11 cellular contexts compared by ENCODE assay signal in the genomic region with DNA sequence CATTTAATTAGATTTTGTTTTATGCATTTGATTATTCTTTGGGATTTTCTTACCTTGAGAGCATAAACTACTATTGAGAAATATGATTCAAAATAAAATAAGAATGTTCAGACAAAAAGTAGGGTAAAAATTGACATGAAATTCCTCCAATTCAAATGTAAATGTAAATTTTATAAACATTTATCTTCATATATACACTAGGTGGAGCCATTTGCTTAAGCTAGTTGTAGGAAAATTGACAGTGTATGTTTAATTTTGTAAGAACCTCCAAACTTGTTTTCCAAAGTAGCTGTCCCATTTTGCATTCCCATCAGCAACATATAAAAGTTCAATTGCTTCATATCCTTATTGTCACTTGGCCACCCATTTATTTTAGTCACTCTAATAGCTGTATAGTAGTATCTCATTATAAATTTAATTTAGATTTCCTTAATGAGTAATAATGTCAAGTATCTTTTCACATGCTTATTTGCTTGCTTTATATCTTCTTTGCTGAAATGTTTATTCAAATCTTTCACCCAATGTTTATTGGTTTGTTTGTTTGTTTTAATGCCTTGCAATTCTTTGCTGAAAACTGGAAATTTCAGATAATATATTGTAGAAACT. TPM values are rescaled to one million over a fixed set of nuclear protein-coding genes. Genes with fewer than 3 reads are reported as not detected.
DNase-seq lines count a peak whose midpoint lies in the region; ATAC-seq and TF ChIP-seq lines count a peak whose summit lies in the region.
"Had no signal": no experiment of that assay in that cellular context is flagged by ENCODE, and none has a peak within 500 bp of the region (broad histone marks: within the 10 kb centered on the region; RNA-seq: fewer than 3 reads in every experiment).

No MANE protein-coding gene starts in this region.

- H3K27me3 ChIP-seq in Karpas-422 (ENCODE audit: low read length): 0 out of 2 replicates have a peak, but pooled peaks cover 3% of the 10 kb centered on the region
- H3K27me3 ChIP-seq in left lung: no peaks in the 10 kb centered on the region
- H3K27me3 ChIP-seq in uterus: no peaks in the 10 kb centered on the region

- H3K4me2 ChIP-seq in Karpas-422 (ENCODE audit: low read depth, low read length, poor library complexity, severe bottlenecking): no peak overlapping the region

- H3K9ac ChIP-seq in Karpas-422 (ENCODE audit: low read length): no peak overlapping the region

- TF ChIP-seq CTCF in left lung (IDR thresholded peaks at IDR 0.05): no peak
- TF ChIP-seq CTCF in uterus (IDR thresholded peaks at IDR 0.05): peak in 1 of 4 experiments; percentile 19

- no peaks in the 10 kb centered on the region for H3K9me3 ChIP-seq in Karpas-422 (ENCODE audit: low read length)
- no peaks in the 10 kb centered on the region for H3K9me3 ChIP-seq in left lung
- no peaks in the 10 kb centered on the region for H3K9me3 ChIP-seq in uterus

- no peak for TF ChIP-seq POLR2A in uterus (IDR thresholded peaks at IDR 0.05)

- H3K27ac ChIP-seq in Karpas-422 (ENCODE audit: low read length): no peak overlapping the region
- H3K27ac ChIP-seq in left lung: no peak overlapping the region
- H3K27ac ChIP-seq in uterus: no peak overlapping the region

- no peaks in the 10 kb centered on the region for H3K9me2 ChIP-seq in Karpas-422 (replicated peaks; ENCODE audit: insufficient read depth, low read length)

- no peaks in the 10 kb centered on the region for H3K4me1 ChIP-seq in Karpas-422 (ENCODE audit: low read length)
- H3K4me1 ChIP-seq in left lung: peaks cover 0 to 6% of the 10 kb centered on the region in 2 donors
- H3K4me1 ChIP-seq in uterus: no peaks in the 10 kb centered on the region

- H3K4me3 ChIP-seq in Karpas-422 (ENCODE audit: low read length) (no peak overlapping the region), left lung (no peak overlapping the region), uterus (no peak overlapping the region)
- H3K4me3 ChIP-seq: lung had no signal

- intact Hi-C loops in left lung (cut with DNase I): no loop called here
- intact Hi-C loops in uterus (cut with DNase I; ENCODE audit: low total_unique reads): no loop called here

- no peaks in the 10 kb centered on the region for H3K79me2 ChIP-seq in Karpas-422 (ENCODE audit: low read length)

- H3K36me3 ChIP-seq in Karpas-422 (ENCODE audit: insufficient read depth, low read length) (no peaks in the 10 kb centered on the region), left lung (no peaks in the 10 kb centered on the region), uterus (no peaks in the 10 kb centered on the region)

- no peaks in the 10 kb centered on the region for H4K20me1 ChIP-seq in Karpas-422 (ENCODE audit: insufficient read depth, low read depth, low read length)

- H2AFZ ChIP-seq in Karpas-422 (ENCODE audit: low read length): no peak overlapping the region

- DNase-seq in DMS 273 (lab: John Stamatoyannopoulos, UW; ENCODE audit: unreplicated experiment): peak; percentile 59
- peak; percentile 42 for DNase-seq in Karpas-422
- DNase-seq in SW480 (ENCODE audit: low spot score): peak; percentile 65
- DNase-seq in left lung: no peak
- no peak for DNase-seq in uterus
- DNase-seq in stimulated activated CD4-positive, alpha-beta T cell treated with anti-CD3 and anti-CD28 coated beads, Interleukin-2, amount 100 ng/mL, for 24 hours: no peak
- DNase-seq in putamen (ENCODE audit: low spot score): no peak
- DNase-seq: activated effector memory CD4-positive, alpha-beta T cell treated with anti-CD3 and anti-CD28 coated beads, Interleukin-2, amount 50 U/mL, for 16 hours; NCI-H1930 had no signal

- peak; percentile 24 for ATAC-seq in left lung
- ATAC-seq in GM19463 (IDR thresholded peaks at IDR 0.05; ENCODE audit: unreplicated experiment): no peak

RNA-seq across cellular contexts. Expression of a gene that starts 37.6 kb away (rescaled TPM):
- not detected in 2 replicates for total RNA-seq in Karpas-422 (2014; rRNA removed; shearing (Covaris generic); ENCODE audit: low replicate concordance)
- total RNA-seq in left lung (not detected), uterus (not detected)
- total RNA-seq: lung had no signal

Comparison
In these comparisons a context has a peak if more than half of its experiments do, and no peak if none do; other contexts are left out.
1. DNase-seq: peak in DMS 273 (single experiment), Karpas-422 (single experiment) and SW480 (single experiment); none in left lung (0 of 2), uterus (0 of 2), stimulated activated CD4-positive, alpha-beta T cell treated with anti-CD3 and anti-CD28 coated beads, Interleukin-2, amount 100 ng/mL, for 24 hours (0 of 2) and putamen (single experiment).